In genomic region chr19:13212759-13213330, GRCh38 we compare ENCODE assay signal across 7 cellular contexts.
DNase-seq lines count a peak whose midpoint lies in the region; ATAC-seq, FAIRE-seq and TF ChIP-seq lines count a peak whose summit lies in the region.

No MANE protein-coding gene starts in this region.

- ATAC-seq in activated CD4-positive, alpha-beta T cell treated with anti-CD3 and anti-CD28 coated beads for 36 hours = peak; percentile 51
- peak; percentile 68 for ATAC-seq in mucosa of descending colon
- ATAC-seq in stimulated activated naive B cell treated with anti-CD40 and anti-IgM and Interleukin-4, amounts not matched to agents 10 μg/mL and 1 μg/mL and 100 μg/mL, for 72 hours (replicated peaks) = no peak

- H3K9me3 Mint-ChIP-seq in activated CD4-positive, alpha-beta T cell treated with anti-CD3 and anti-CD28 coated beads for 36 hours (ENCODE audit: low read depth) = no peaks in the 10 kb centered on the region
- no peaks in the 10 kb centered on the region for H3K9me3 Mint-ChIP-seq in stimulated activated naive B cell treated with anti-CD40 and anti-IgM and Interleukin-4, amounts not matched to agents 10 μg/mL and 1 μg/mL and 100 μg/mL, for 72 hours

- no peaks in the 10 kb centered on the region for H3K27me3 Mint-ChIP-seq in activated CD4-positive, alpha-beta T cell treated with anti-CD3 and anti-CD28 coated beads for 36 hours
- no peaks in the 10 kb centered on the region for H3K27me3 Mint-ChIP-seq in stimulated activated naive B cell treated with anti-CD40 and anti-IgM and Interleukin-4, amounts not matched to agents 10 μg/mL and 1 μg/mL and 100 μg/mL, for 72 hours

- peak; percentile 41 for FAIRE-seq in GM12891 (lab: Jason Lieb, UNC)

- no peak overlapping the region for H3K4me3 Mint-ChIP-seq in activated CD4-positive, alpha-beta T cell treated with anti-CD3 and anti-CD28 coated beads for 36 hours
- H3K4me3 Mint-ChIP-seq in stimulated activated naive B cell treated with anti-CD40 and anti-IgM and Interleukin-4, amounts not matched to agents 10 μg/mL and 1 μg/mL and 100 μg/mL, for 72 hours = no peak overlapping the region

- peak; percentile 41 for TF ChIP-seq CTCF in mucosa of descending colon (IDR thresholded peaks at IDR 0.05)

- intact Hi-C loops in activated CD4-positive, alpha-beta T cell treated with anti-CD3 and anti-CD28 coated beads for 36 hours (cut with DNase I, micrococcal nuclease) = loop anchor here (1.0 to 5.0 kb wide), 2 partner anchors 48 to 49 kb away; no protein-coding TSS in a partner anchor
- intact Hi-C loops in mucosa of descending colon (cut with DNase I, micrococcal nuclease) = loop anchor here in 1 of 2 donors (5.0 kb wide), 1 partner anchor 374 kb away; no protein-coding TSS in a partner anchor

- peaks cover 32% of the 10 kb centered on the region for H3K4me1 Mint-ChIP-seq in activated CD4-positive, alpha-beta T cell treated with anti-CD3 and anti-CD28 coated beads for 36 hours
- peaks cover 36 to 69% of the 10 kb centered on the region in 2 donors for H3K4me1 Mint-ChIP-seq in stimulated activated naive B cell treated with anti-CD40 and anti-IgM and Interleukin-4, amounts not matched to agents 10 μg/mL and 1 μg/mL and 100 μg/mL, for 72 hours

- CTCF ChIA-PET in activated CD4-positive, alpha-beta T cell treated with anti-CD3 and anti-CD28 coated beads for 36 hours (lab: Charles Lee) = interaction anchor here (0.8 to 1.9 kb wide), 3 partner anchors 20 to 55 kb away, joined by 3 to 8 read pairs (median 4); no protein-coding TSS in a partner anchor

- TF ChIP-seq POLR2A in GM12891 (IDR thresholded peaks at IDR 0.05; ENCODE audit: low read depth, low read length) = no peak

- no peak for DNase-seq in GM12891 (ENCODE audit: insufficient read length, low spot score)
- peak; percentile 16 for DNase-seq in NCI-H1092 treated with DMSO at 0.1 percent for 48 hours (lab: John Stamatoyannopoulos, UW)
- peak; percentile 90 for DNase-seq in activated CD4-positive, alpha-beta T cell treated with anti-CD3 and anti-CD28 coated beads for 36 hours
- peak; percentile 40 to 70 for DNase-seq in dermis microvascular lymphatic vessel endothelial cell (ENCODE audit: low read depth in 2 of 2)
- peak; percentile 72 to 78 (median 76) for DNase-seq in mucosa of descending colon
- peak; percentile 47 for DNase-seq in stimulated activated naive B cell treated with anti-CD40 and anti-IgM and Interleukin-4, amounts not matched to agents 10 μg/mL and 1 μg/mL and 100 μg/mL, for 72 hours
- no peak for DNase-seq in DMS114 treated with DMSO at 0.1 percent for 48 hours (lab: John Stamatoyannopoulos, UW; ENCODE audit: unreplicated experiment)

- no peaks in the 10 kb centered on the region for H3K36me3 ChIP-seq in mucosa of descending colon (ENCODE audit: low read depth)

- no peak overlapping the region for H3K27ac Mint-ChIP-seq in activated CD4-positive, alpha-beta T cell treated with anti-CD3 and anti-CD28 coated beads for 36 hours
- H3K27ac Mint-ChIP-seq in stimulated activated naive B cell treated with anti-CD40 and anti-IgM and Interleukin-4, amounts not matched to agents 10 μg/mL and 1 μg/mL and 100 μg/mL, for 72 hours = no peak overlapping the region

- no peaks in the 10 kb centered on the region for H3K9me3 ChIP-seq in mucosa of descending colon

- no peaks in the 10 kb centered on the region for H3K36me3 Mint-ChIP-seq in activated CD4-positive, alpha-beta T cell treated with anti-CD3 and anti-CD28 coated beads for 36 hours (ENCODE audit: low read depth)
- peaks cover 0 to 3% of the 10 kb centered on the region in 2 donors for H3K36me3 Mint-ChIP-seq in stimulated activated naive B cell treated with anti-CD40 and anti-IgM and Interleukin-4, amounts not matched to agents 10 μg/mL and 1 μg/mL and 100 μg/mL, for 72 hours

- H3K4me3 ChIP-seq in mucosa of descending colon = no peak overlapping the region

- POLR2A ChIA-PET in activated CD4-positive, alpha-beta T cell treated with anti-CD3 and anti-CD28 coated beads for 36 hours (lab: Charles Lee) = no interaction called here

- H3K4me1 ChIP-seq in mucosa of descending colon (ENCODE audit: low read depth) = no peaks in the 10 kb centered on the region

TF ChIP-seq in GM12891, 5 proteins besides CTCF, POLR2A, EP300 and RAD21:
- TF ChIP-seq PAX5 (IDR thresholded peaks at IDR 0.05; ENCODE audit: insufficient read depth, low read length, severe bottlenecking) (no peak), TAF1 (IDR thresholded peaks at IDR 0.05; ENCODE audit: low read depth, low read length) (no peak), POU2F2 (IDR thresholded peaks at IDR 0.05; ENCODE audit: low read depth, low read length) (no peak), SPI1 (IDR thresholded peaks at IDR 0.05; ENCODE audit: low read depth, low read length) (no peak), POLR2AphosphoS5 (IDR thresholded peaks at IDR 0.05; ENCODE audit: low read depth, low read length) (no peak)

Comparison
In these comparisons a context has a peak if more than half of its experiments do, and no peak if none do; other contexts are left out.
1. DNase-seq: peak in NCI-H1092 treated with DMSO at 0.1 percent for 48 hours (single experiment), activated CD4-positive, alpha-beta T cell treated with anti-CD3 and anti-CD28 coated beads for 36 hours (single experiment), dermis microvascular lymphatic vessel endothelial cell (2 of 2), mucosa of descending colon (3 of 3) and stimulated activated naive B cell treated with anti-CD40 and anti-IgM and Interleukin-4, amounts not matched to agents 10 μg/mL and 1 μg/mL and 100 μg/mL, for 72 hours (single experiment); none in GM12891 (single experiment) and DMS114 treated with DMSO at 0.1 percent for 48 hours (single experiment).
2. ATAC-seq: peak in activated CD4-positive, alpha-beta T cell treated with anti-CD3 and anti-CD28 coated beads for 36 hours (single experiment) and mucosa of descending colon (single experiment); none in stimulated activated naive B cell treated with anti-CD40 and anti-IgM and Interleukin-4, amounts not matched to agents 10 μg/mL and 1 μg/mL and 100 μg/mL, for 72 hours (0 of 2).